8 cellular contexts compared by ENCODE assay signal in genomic region chr1:50969611-50970507, GRCh38. TPM values are rescaled to one million over a fixed set of nuclear protein-coding genes. Genes with fewer than 3 reads are reported as not detected.
DNase-seq lines count a peak whose midpoint lies in the region; ATAC-seq, FAIRE-seq and TF ChIP-seq lines count a peak whose summit lies in the region.

Gene CDKN2C (plus strand): TSS chr1:50970245. CDS start chr1:50970369, 124 bp downstream.

- TF ChIP-seq RAD21 in GM12878 (IDR thresholded peaks at IDR 0.05; ENCODE audit: insufficient read depth, low read depth, low read length): no peak

- in situ Hi-C loops in GM12878 (cut with MboI): no loop called here

- H3K4me3 ChIP-seq in GM12878 (peak within 1 kb of the TSS; percentile 99), rectal smooth muscle tissue (ENCODE audit: low read length) (peak within 1 kb of the TSS; percentile 99)

- ATAC-seq in HG02938 (IDR thresholded peaks at IDR 0.05; ENCODE audit: unreplicated experiment) (peak; percentile 31), GM12878 (peak; percentile 42)

- SMC1A ChIA-PET in GM12878 (lab: Charles Lee; ENCODE audit: uncharacterized antibody, unreplicated experiment): interaction anchor here (0.8 to 2.0 kb wide), 7 partner anchors 9 to 298 kb away, joined by 3 to 8 read pairs (median 3); partner anchors contain the start of gene FAF1

- peak; percentile 52 for FAIRE-seq in GM12878 (lab: Jason Lieb, UNC)

- no peaks in the 10 kb centered on the region for H4K20me1 ChIP-seq in GM12878 (ENCODE audit: control insufficient read depth, insufficient read depth)

- intact Hi-C loops in T-helper 1 cell treated with Interleukin-12 subunit alpha and Interleukin-12 subunit beta and Interleukin-4 antibody, amounts not matched to agents 30 ng/mL and 1 ng/mL, for 36 hours (cut with micrococcal nuclease): loop anchor here (2.0 to 10.0 kb wide), 8 partner anchors 97 to 1665 kb away; partner anchors contain the start of genes NRDC, RNF11, SHISAL2A and TXNDC12
- intact Hi-C loops in GM12878 (cut with micrococcal nuclease; ENCODE audit: unreplicated experiment): loop anchor here (1.0 to 5.0 kb wide), 3 partner anchors 7 to 97 kb away; no protein-coding TSS in a partner anchor

- TF ChIP-seq POLR2A in GM12878 (IDR thresholded peaks at IDR 0.05; ENCODE audit: low read depth, low read length): peak; percentile 70

- H3K9me3 ChIP-seq in GM12878 (replicated peaks; ENCODE audit: control insufficient read depth, insufficient read depth, low read length): no peaks in the 10 kb centered on the region

- TF ChIP-seq EP300 in GM12878 (IDR thresholded peaks at IDR 0.05; ENCODE audit: borderline replicate concordance in 1 of 2, control insufficient read depth in 1 of 2, low read depth in 2 of 2, low read length in 2 of 2): no peak

- RAD21 ChIA-PET in GM12878 (lab: Charles Lee; ENCODE audit: unreplicated experiment): interaction anchor here (1.2 to 1.6 kb wide), 3 partner anchors 9 to 266 kb away, joined by 3 to 7 read pairs (median 4); partner anchors contain the start of genes FAF1 and RNF11

- H3K36me3 ChIP-seq in GM12878 (ENCODE audit: control insufficient read depth in 2 of 2, insufficient read depth in 2 of 2, low read length in 1 of 2) (peaks cover 0 to 7% of the 10 kb centered on the region in 2 experiments; a peak in 1 of 4 replicates), rectal smooth muscle tissue (ENCODE audit: control insufficient read depth, insufficient read depth, low read length) (peaks cover 2% of the 10 kb centered on the region)

- WGBS in GM12878 (ENCODE audit: insufficient coverage, insufficient replicate concordance, low lambda C conversion rate, missing lambda C conversion rate): under 1% methylated on average over 44 of the region's 44 CpGs

- H3K9ac ChIP-seq in GM12878 (ENCODE audit: control insufficient read depth, insufficient read depth, low read length): peak within 1 kb of the TSS; percentile 85
- H3K9ac ChIP-seq in rectal smooth muscle tissue (ENCODE audit: low read length): peak within 1 kb of the TSS; percentile 93

- TF ChIP-seq CTCF in GM12878 (IDR thresholded peaks at IDR 0.05 in 2 of 3, conservative IDR thresholded peaks at IDR 0.05 in 1 of 3; ENCODE audit: control insufficient read depth in 2 of 3, extremely low read depth in 1 of 3, insufficient read depth in 1 of 3, low read depth in 3 of 3, low read length in 3 of 3): 0 out of 6 replicates have a peak, but pooled peaks of 1 of the 3 experiments have one; percentile 7

- no TSS peak for BruUV-seq in GM12878 (replicated peaks; lab: Mats Ljungman, UMichigan)

- CTCF ChIA-PET in GM12878 (lab: Yijun Ruan, JAX): interaction anchor here (1.2 to 3.1 kb wide), 4 partner anchors 9 to 219 kb away, joined by 4 to 17 read pairs (median 9); partner anchors contain the start of gene FAF1

- H3K4me2 ChIP-seq in GM12878 (ENCODE audit: control insufficient read depth, insufficient read depth): peak within 1 kb of the TSS; percentile 68

- H3K27me3 ChIP-seq in GM12878 (replicated peaks in 1 of 2; ENCODE audit: control insufficient read depth in 2 of 2, insufficient read depth in 2 of 2, low read length in 1 of 2) (no peaks in the 10 kb centered on the region), rectal smooth muscle tissue (ENCODE audit: control insufficient read depth, insufficient read depth, low read length) (no peaks in the 10 kb centered on the region)

- peaks cover 57% of the 10 kb centered on the region for H3K79me2 ChIP-seq in GM12878 (ENCODE audit: control insufficient read depth, insufficient read depth, low read length)

- peak; percentile 43 for DNase-seq in activated gamma-delta T cell treated with Interleukin-2 at 50 U/mL for 16 hours
- no peak for DNase-seq in activated gamma-delta T cell (lab: John Stamatoyannopoulos, UW)
- DNase-seq in NCI-H1694 (lab: John Stamatoyannopoulos, UW): peak; percentile 98
- no peak for DNase-seq in GM12878 (ENCODE audit: low read depth, low spot score)
- peak; percentile 61 to 72 for DNase-seq in hippocampal formation (lab: John Stamatoyannopoulos, UW)

- H3K4me1 ChIP-seq in GM12878 (ENCODE audit: control insufficient read depth, insufficient read depth, low read length) (no peaks in the 10 kb centered on the region; the same call in 1 of the 2 replicates), rectal smooth muscle tissue (ENCODE audit: control insufficient read depth, insufficient read depth, low read length) (peaks cover 2% of the 10 kb centered on the region)

- POLR2A ChIA-PET in GM12878 (lab: Charles Lee): interaction anchor here (2.5 kb wide), 1 partner anchor 9 kb away, joined by 12 read pairs; the partner anchor contains the start of gene FAF1

- H3K27ac ChIP-seq in GM12878 (ENCODE audit: control insufficient read depth, insufficient read depth) (peak within 1 kb of the TSS; percentile 92), rectal smooth muscle tissue (ENCODE audit: low read depth, low read length) (peak within 1 kb of the TSS; percentile 97)

- peak within 1 kb of the TSS; percentile 97 for H2AFZ ChIP-seq in GM12878 (ENCODE audit: control insufficient read depth, low read depth, low read length)

TF ChIP-seq in GM12878, 131 proteins besides CTCF, POLR2A, EP300 and RAD21 (continues in another document):
- TF ChIP-seq RUNX3 (IDR thresholded peaks at IDR 0.05; ENCODE audit: low read length) (peak; percentile 33; the same call in 1 of the 2 replicates), CBX5 (IDR thresholded peaks at IDR 0.05; ENCODE audit: low read depth) (no peak), IKZF1 (conservative IDR thresholded peaks at IDR 0.05) (peak; percentile 23; the same call in 1 of the 2 replicates), ATF3 (IDR thresholded peaks at IDR 0.05; ENCODE audit: borderline replicate concordance, extremely low read depth, low read depth, low read length) (0 out of 2 replicates have a peak, but pooled peaks have one; percentile 1), CUX1 (IDR thresholded peaks at IDR 0.05; ENCODE audit: insufficient replicate concordance, low read depth, low read length) (no peak)
- TF ChIP-seq, protein P1, sequence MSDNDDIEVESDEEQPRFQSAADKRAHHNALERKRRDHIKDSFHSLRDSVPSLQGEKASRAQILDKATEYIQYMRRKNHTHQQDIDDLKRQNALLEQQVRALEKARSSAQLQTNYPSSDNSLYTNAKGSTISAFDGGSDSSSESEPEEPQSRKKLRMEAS (IDR thresholded peaks at IDR 0.05; ENCODE audit: low read depth, low read length): peak; percentile 53; the same call in 1 of the 2 replicates

RNA-seq across cellular contexts. Expression of gene CDKN2C, which starts in this region (rescaled TPM):
- 30.0 and 30.2 TPM in 2 replicates for total RNA-seq in T-helper 1 cell treated with Interleukin-12 subunit alpha and Interleukin-12 subunit beta and Interleukin-4 antibody, amounts not matched to agents 30 ng/mL and 1 ng/mL, for 36 hours
- 0.23 and 0.88 TPM in 2 replicates for total RNA-seq in GM12878 (2013; cell fraction: nucleolus; rRNA removed)
- 8.2 and 8.8 TPM in 2 replicates for total RNA-seq in GM12878 (2014; rRNA removed)
- 5.6 and 6.8 TPM in 2 replicates for total RNA-seq in GM12878 (2014; rRNA removed; fragmentation: Illumina TruSeq; extraction: Trizol)
- total RNA-seq in GM12878 (2021): 7.2 and 8.5 TPM in 2 replicates
- 14.5 TPM for polyA plus RNA-seq in GM12878 (2011; ENCODE audit: low read depth)
- 11.7 and 12.5 TPM in 2 replicates for polyA plus RNA-seq in GM12878 (2011; rRNA removed)
- polyA plus RNA-seq in GM12878 (2011; cell fraction: cytosol; rRNA removed): 10.6 and 12.5 TPM in 2 replicates
- 6.3 and 8.3 TPM in 2 replicates for polyA plus RNA-seq in GM12878 (2011; cell fraction: nucleus; rRNA removed)
- polyA plus RNA-seq in GM12878 (2012): 23.3 and 24.0 TPM in 2 replicates
- polyA plus RNA-seq in GM12878 (2014; fragmentation: Illumina TruSeq; extraction: Trizol): 3.3 and 6.4 TPM in 2 replicates
- polyA plus RNA-seq in GM12878 (2014; fragmentation: Nextera tagmentation; extraction: Ambion mirVana): 1 to 10 TPM; 3.3 to 3.6 TPM
- polyA plus RNA-seq in GM12878 (2014; rRNA removed): 8.2 and 8.6 TPM in 2 replicates
- polyA plus RNA-seq in GM12878 (2016; fragmentation: Nextera tagmentation; extraction: Ambion mirVana): 1 to 10 TPM; 4.1 to 4.5 TPM
- polyA minus RNA-seq in GM12878 (2011; rRNA and poly(A)+ RNA removed): 7.4 and 8.3 TPM in 2 replicates
- 4.1 and 6.8 TPM in 2 replicates for polyA minus RNA-seq in GM12878 (2011; cell fraction: cytosol; rRNA and poly(A)+ RNA removed)
- 8.5 and 9.9 TPM in 2 replicates for polyA minus RNA-seq in GM12878 (2011; cell fraction: nucleus; rRNA and poly(A)+ RNA removed)

Comparison
In these comparisons a context has a peak if more than half of its experiments do, and no peak if none do; other contexts are left out.
1. DNase-seq: peak in activated gamma-delta T cell treated with Interleukin-2 at 50 U/mL for 16 hours (single experiment), NCI-H1694 (single experiment) and hippocampal formation (2 of 2); none in activated gamma-delta T cell (single experiment) and GM12878 (single experiment).